Comparison of ENCODE assay signal across 16 cellular contexts in the genomic region with DNA sequence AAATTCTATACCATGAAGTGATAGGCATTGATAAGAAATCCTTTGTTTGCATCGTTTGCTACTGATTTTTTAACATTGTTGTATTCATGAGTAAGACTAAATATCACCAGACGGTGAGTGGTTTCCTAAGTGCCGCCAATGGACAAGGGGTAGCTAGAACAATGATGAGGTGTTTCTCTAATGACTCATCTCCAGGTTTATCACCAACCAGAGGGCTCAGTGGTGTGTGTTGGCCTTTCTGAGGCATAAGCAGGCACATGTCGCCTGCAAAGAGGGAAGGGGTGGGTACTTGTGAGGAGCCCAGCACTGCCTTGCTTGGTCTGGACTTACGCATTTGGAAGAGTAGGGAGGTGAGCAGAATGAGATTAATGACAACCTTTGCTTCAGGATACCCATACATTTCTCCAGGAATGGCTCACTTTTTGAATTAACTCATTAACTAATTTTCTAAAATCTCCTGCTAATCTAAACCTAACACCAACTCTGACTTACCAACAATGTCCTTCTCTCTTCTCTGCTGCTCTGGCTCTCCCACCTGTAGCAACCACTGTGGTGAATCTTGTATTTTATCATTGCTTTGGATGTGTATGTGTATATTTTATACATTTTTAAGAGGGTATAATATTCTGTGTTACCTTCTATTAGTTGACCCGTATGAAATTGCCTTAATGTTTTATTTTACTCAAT.
A peak's percentile ranks its signal among the peaks of the same experiment; 100 is the strongest.
DNase-seq lines count a peak whose midpoint lies in the region; ATAC-seq and TF ChIP-seq lines count a peak whose summit lies in the region.
"Had no signal": no experiment of that assay in that cellular context is flagged by ENCODE, and none has a peak within 500 bp of the region (broad histone marks: within the 10 kb centered on the region; RNA-seq: fewer than 3 reads in every experiment).

No MANE protein-coding gene starts in this region.

- no peaks in the 10 kb centered on the region for H3K36me3 Mint-ChIP-seq in activated CD4-positive, alpha-beta T cell treated with anti-CD3 and anti-CD28 coated beads for 36 hours (ENCODE audit: low read depth)
- no peaks in the 10 kb centered on the region for H3K36me3 Mint-ChIP-seq in type B pancreatic cell
- no peaks in the 10 kb centered on the region for H3K36me3 Mint-ChIP-seq in activated T-cell treated with anti-CD3 and anti-CD28 coated beads, Interleukin-2, amount 50 U/mL, for 4 hours (ENCODE audit: insufficient read depth)
- H3K36me3 Mint-ChIP-seq: activated naive CD4-positive, alpha-beta T cell treated with anti-CD3 and anti-CD28 coated beads, Interleukin-2, amount 50 U/mL, for 72 hours; CD8-positive, alpha-beta memory T cell had no signal

- H3K27me3 Mint-ChIP-seq in activated CD4-positive, alpha-beta T cell treated with anti-CD3 and anti-CD28 coated beads for 36 hours = peaks cover 3% of the 10 kb centered on the region
- no peaks in the 10 kb centered on the region for H3K27me3 Mint-ChIP-seq in type B pancreatic cell
- no peaks in the 10 kb centered on the region for H3K27me3 Mint-ChIP-seq in activated T-cell treated with anti-CD3 and anti-CD28 coated beads, Interleukin-2, amount 50 U/mL, for 4 hours (ENCODE audit: low read depth)
- H3K27me3 Mint-ChIP-seq: central memory CD8-positive, alpha-beta T cell had no signal

- H3K4me3 Mint-ChIP-seq in activated CD4-positive, alpha-beta T cell treated with anti-CD3 and anti-CD28 coated beads for 36 hours = no peak overlapping the region
- H3K4me3 Mint-ChIP-seq in type B pancreatic cell = no peak overlapping the region
- no peak overlapping the region for H3K4me3 Mint-ChIP-seq in activated T-cell treated with anti-CD3 and anti-CD28 coated beads, Interleukin-2, amount 50 U/mL, for 4 hours
- H3K4me3 Mint-ChIP-seq: CD8-positive, alpha-beta memory T cell; central memory CD8-positive, alpha-beta T cell had no signal

- TF ChIP-seq CTCF in type B pancreatic cell (conservative IDR thresholded peaks at IDR 0.05) = no peak

- CTCF ChIA-PET in activated CD4-positive, alpha-beta T cell treated with anti-CD3 and anti-CD28 coated beads for 36 hours (lab: Charles Lee) = no interaction called here

- H3K27me3 ChIP-seq in SJSA1 (replicated peaks) = no peaks in the 10 kb centered on the region

- H3K9me3 ChIP-seq in SJSA1 (replicated peaks) = no peaks in the 10 kb centered on the region
- H3K9me3 ChIP-seq: lower lobe of right lung had no signal

- peaks cover 74% of the 10 kb centered on the region for H3K4me1 ChIP-seq in SJSA1 (replicated peaks)

- H3K36me3 ChIP-seq in SJSA1 = no peaks in the 10 kb centered on the region
- H3K36me3 ChIP-seq: lower lobe of right lung had no signal

- intact Hi-C loops in activated CD4-positive, alpha-beta T cell treated with anti-CD3 and anti-CD28 coated beads for 36 hours (cut with DNase I, micrococcal nuclease) = no loop called here

- ATAC-seq in activated CD4-positive, alpha-beta T cell treated with anti-CD3 and anti-CD28 coated beads for 36 hours = peak; percentile 30
- no peak for ATAC-seq in activated T-cell treated with anti-CD3 and anti-CD28 coated beads, Interleukin-2, amount 50 U/mL, for 4 hours
- ATAC-seq: activated naive CD4-positive, alpha-beta T cell treated with anti-CD3 and anti-CD28 coated beads, Interleukin-2, amount 50 U/mL, for 72 hours had no signal

- POLR2A ChIA-PET in activated CD4-positive, alpha-beta T cell treated with anti-CD3 and anti-CD28 coated beads for 36 hours (lab: Charles Lee) = no interaction called here

- DNase-seq in activated CD4-positive, alpha-beta T cell treated with anti-CD3 and anti-CD28 coated beads for 36 hours = no peak
- no peak for DNase-seq in activated CD4-positive, alpha-beta T cell treated with anti-CD3 and anti-CD28 coated beads for 48 hours
- peak; percentile 62 to 68 for DNase-seq in SJSA1 (ENCODE audit: low read depth in 1 of 2, low spot score in 2 of 2)
- DNase-seq in islet precursor cell = peak; percentile 88
- DNase-seq in type B pancreatic cell (ENCODE audit: extremely low spot score, unreplicated experiment) = no peak
- DNase-seq in activated T-cell treated with anti-CD3 and anti-CD28 coated beads, Interleukin-2, amount 50 U/mL, for 4 hours = no peak
- no peak for DNase-seq in cortex of kidney (lab: John Stamatoyannopoulos, UW)
- no peak for DNase-seq in activated gamma-delta T cell (lab: John Stamatoyannopoulos, UW)
- DNase-seq: activated CD4-positive, CD25-positive, alpha-beta regulatory T cell; CD8-positive, alpha-beta memory T cell; H7; hippocampal formation; lower lobe of right lung; occipital lobe had no signal

- no peak overlapping the region for H3K4me3 ChIP-seq in SJSA1
- H3K4me3 ChIP-seq: lower lobe of right lung had no signal

- H3K4me1 Mint-ChIP-seq in activated CD4-positive, alpha-beta T cell treated with anti-CD3 and anti-CD28 coated beads for 36 hours = no peaks in the 10 kb centered on the region
- peaks cover 27% of the 10 kb centered on the region for H3K4me1 Mint-ChIP-seq in type B pancreatic cell (ENCODE audit: unreplicated experiment)
- no peaks in the 10 kb centered on the region for H3K4me1 Mint-ChIP-seq in activated T-cell treated with anti-CD3 and anti-CD28 coated beads, Interleukin-2, amount 50 U/mL, for 4 hours (ENCODE audit: low read depth)
- H3K4me1 Mint-ChIP-seq: CD8-positive, alpha-beta memory T cell; central memory CD8-positive, alpha-beta T cell had no signal

- H3K27ac ChIP-seq in SJSA1 = peak overlapping the region; percentile 98

- no peak overlapping the region for H3K27ac Mint-ChIP-seq in activated CD4-positive, alpha-beta T cell treated with anti-CD3 and anti-CD28 coated beads for 36 hours
- H3K27ac Mint-ChIP-seq in type B pancreatic cell = peak overlapping the region; percentile 94
- H3K27ac Mint-ChIP-seq: activated naive CD4-positive, alpha-beta T cell treated with anti-CD3 and anti-CD28 coated beads, Interleukin-2, amount 50 U/mL, for 72 hours; CD8-positive, alpha-beta memory T cell had no signal

- H3K9me3 Mint-ChIP-seq in activated CD4-positive, alpha-beta T cell treated with anti-CD3 and anti-CD28 coated beads for 36 hours (ENCODE audit: low read depth) = no peaks in the 10 kb centered on the region
- H3K9me3 Mint-ChIP-seq in type B pancreatic cell = no peaks in the 10 kb centered on the region
- no peaks in the 10 kb centered on the region for H3K9me3 Mint-ChIP-seq in activated T-cell treated with anti-CD3 and anti-CD28 coated beads, Interleukin-2, amount 50 U/mL, for 4 hours
- H3K9me3 Mint-ChIP-seq: activated naive CD4-positive, alpha-beta T cell treated with anti-CD3 and anti-CD28 coated beads, Interleukin-2, amount 50 U/mL, for 72 hours; CD8-positive, alpha-beta memory T cell; central memory CD8-positive, alpha-beta T cell had no signal

Comparison
In these comparisons a context has a peak if more than half of its experiments do, and no peak if none do; other contexts are left out.
1. DNase-seq: peak in SJSA1 (2 of 2) and islet precursor cell (single experiment); none in activated CD4-positive, alpha-beta T cell treated with anti-CD3 and anti-CD28 coated beads for 36 hours (single experiment), activated CD4-positive, alpha-beta T cell treated with anti-CD3 and anti-CD28 coated beads for 48 hours (single experiment), type B pancreatic cell (single experiment), activated T-cell treated with anti-CD3 and anti-CD28 coated beads, Interleukin-2, amount 50 U/mL, for 4 hours (single experiment), cortex of kidney (single experiment) and activated gamma-delta T cell (single experiment).